ENCODE assay signal across 11 cellular contexts in genomic region chr3:129052675-129053074, GRCh38. TPM values are rescaled to one million over a fixed set of nuclear protein-coding genes. Genes with fewer than 3 reads are reported as not detected.
DNase-seq lines count a peak whose midpoint lies in the region; ATAC-seq and TF ChIP-seq lines count a peak whose summit lies in the region.
"Had no signal": no experiment of that assay in that cellular context is flagged by ENCODE, and none has a peak within 500 bp of the region (broad histone marks: within the 10 kb centered on the region; RNA-seq: fewer than 3 reads in every experiment).

No MANE protein-coding gene starts in this region.

- no peak overlapping the region for H3K4me3 ChIP-seq in ascending aorta
- H3K4me3 ChIP-seq in right atrium auricular region, result no peak overlapping the region
- H3K4me3 ChIP-seq in spleen, result no peak overlapping the region
- no peak overlapping the region for H3K4me3 ChIP-seq in GM23338
- H3K4me3 ChIP-seq: smooth muscle cell had no signal

- no peak overlapping the region for H3K27ac Mint-ChIP-seq in GM23338
- no peak overlapping the region for H3K27ac Mint-ChIP-seq in activated T-helper 2 cell treated with anti-CD3 and anti-CD28 coated beads, Interferon-gamma antibody, Interleukin-2, Interleukin-4, amounts not matched to agents 10 μg/mL and 5 μg/mL and 100 μg/mL, durations not matched to agents 14 hours and 24 hours and 36 hours

- no peak for ATAC-seq in GM23338

- H3K36me3 ChIP-seq in ascending aorta (no peaks in the 10 kb centered on the region), right atrium auricular region (no peaks in the 10 kb centered on the region), spleen (no peaks in the 10 kb centered on the region), GM23338 (ENCODE audit: insufficient read depth) (peaks cover 5% of the 10 kb centered on the region; the same call in 1 of the 2 replicates)

- H3K4me1 ChIP-seq in ascending aorta (peaks cover 0 to 22% of the 10 kb centered on the region in 2 donors), right atrium auricular region (peaks cover 0 to 35% of the 10 kb centered on the region in 2 donors), spleen (peaks cover 5 to 18% (median 14%) of the 10 kb centered on the region in 6 donors), GM23338 (ENCODE audit: insufficient read depth) (no peaks in the 10 kb centered on the region)

- no peak for TF ChIP-seq POLR2A in spleen (IDR thresholded peaks at IDR 0.05)

- peak overlapping the region; percentile 55 to 75 for H3K27ac ChIP-seq in ascending aorta
- H3K27ac ChIP-seq in right atrium auricular region, result peak overlapping the region; percentile 51 to 76
- H3K27ac ChIP-seq in spleen, result peak overlapping the region in 5 of 8 donors; percentile 8 to 61 (median 39)
- no peak overlapping the region for H3K27ac ChIP-seq in GM23338 (ENCODE audit: low read depth)

- H3K79me2 ChIP-seq in GM23338 (replicated peaks; ENCODE audit: insufficient read depth), result no peaks in the 10 kb centered on the region

- H3K4me1 Mint-ChIP-seq in GM23338, result peaks cover 4% of the 10 kb centered on the region; the same call in 2 of the 3 replicates
- peaks cover 6% of the 10 kb centered on the region for H3K4me1 Mint-ChIP-seq in activated T-helper 2 cell treated with anti-CD3 and anti-CD28 coated beads, Interferon-gamma antibody, Interleukin-2, Interleukin-4, amounts not matched to agents 10 μg/mL and 5 μg/mL and 100 μg/mL, durations not matched to agents 14 hours and 24 hours and 36 hours (ENCODE audit: low read depth)

- intact Hi-C loops in ascending aorta (cut with DNase I), result loop anchor here (1.0 to 2.0 kb wide), 3 partner anchors 34 to 109 kb away; partner anchors contain the start of gene ISY1
- intact Hi-C loops in spleen (cut with DNase I; ENCODE audit: low total_unique reads), result no loop called here
- intact Hi-C loops in activated T-helper 2 cell treated with anti-CD3 and anti-CD28 coated beads, Interferon-gamma antibody, Interleukin-2, Interleukin-4, amounts not matched to agents 10 μg/mL and 5 μg/mL and 100 μg/mL, durations not matched to agents 14 hours and 24 hours and 36 hours (cut with micrococcal nuclease), result loop anchor here (1.0 to 5.0 kb wide), 4 partner anchors 65 to 198 kb away; partner anchors contain the start of gene ISY1

- H3K9me2 ChIP-seq in GM23338 (ENCODE audit: insufficient read depth), result peaks cover 5% of the 10 kb centered on the region; the same call in 1 of the 2 replicates

- peaks cover 7% of the 10 kb centered on the region for H3K9me3 Mint-ChIP-seq in GM23338
- peaks cover 5% of the 10 kb centered on the region for H3K9me3 Mint-ChIP-seq in activated T-helper 2 cell treated with anti-CD3 and anti-CD28 coated beads, Interferon-gamma antibody, Interleukin-2, Interleukin-4, amounts not matched to agents 10 μg/mL and 5 μg/mL and 100 μg/mL, durations not matched to agents 14 hours and 24 hours and 36 hours

- WGBS in spleen, 5 donors, result 73 to 89% (median 81%) methylated on average over 6 of the region's 6 CpGs

- no peaks in the 10 kb centered on the region for H4K20me1 ChIP-seq in GM23338 (replicated peaks; ENCODE audit: insufficient read depth)

- TF ChIP-seq CTCF in ascending aorta (IDR thresholded peaks at IDR 0.05), result no peak
- no peak for TF ChIP-seq CTCF in right atrium auricular region (IDR thresholded peaks at IDR 0.05)
- no peak for TF ChIP-seq CTCF in spleen (IDR thresholded peaks at IDR 0.05 in 8 of 11, conservative IDR thresholded peaks at IDR 0.05 in 3 of 11)
- TF ChIP-seq CTCF in GM23338 (conservative IDR thresholded peaks at IDR 0.05; ENCODE audit: low read depth in 2 of 2), result no peak

- H3K4me3 Mint-ChIP-seq in GM23338, result no peak overlapping the region
- no peak overlapping the region for H3K4me3 Mint-ChIP-seq in activated T-helper 2 cell treated with anti-CD3 and anti-CD28 coated beads, Interferon-gamma antibody, Interleukin-2, Interleukin-4, amounts not matched to agents 10 μg/mL and 5 μg/mL and 100 μg/mL, durations not matched to agents 14 hours and 24 hours and 36 hours (ENCODE audit: low read depth)

- H3K27me3 Mint-ChIP-seq in GM23338 (ENCODE audit: insufficient read depth, low read depth, poor library complexity), result no peaks in the 10 kb centered on the region
- H3K27me3 Mint-ChIP-seq in activated T-helper 2 cell treated with anti-CD3 and anti-CD28 coated beads, Interferon-gamma antibody, Interleukin-2, Interleukin-4, amounts not matched to agents 10 μg/mL and 5 μg/mL and 100 μg/mL, durations not matched to agents 14 hours and 24 hours and 36 hours (ENCODE audit: low read depth), result peaks cover 11% of the 10 kb centered on the region
- H3K27me3 Mint-ChIP-seq: CD4-positive, alpha-beta memory T cell had no signal

- DNase-seq in NCI-H1092 treated with DMSO at 0.1 percent for 48 hours (lab: John Stamatoyannopoulos, UW), result peak; percentile 87
- DNase-seq in ascending aorta (ENCODE audit: low spot score in 2 of 2), result no peak
- peak; percentile 64 for DNase-seq in right atrium auricular region (ENCODE audit: low spot score)
- peak; percentile 55 for DNase-seq in spleen
- DNase-seq in GM23338 (ENCODE audit: low spot score), result no peak
- no peak for DNase-seq in MV-4-11 (lab: John Stamatoyannopoulos, UW)
- no peak for DNase-seq in activated T-helper 2 cell treated with anti-CD3 and anti-CD28 coated beads, Interferon-gamma antibody, Interleukin-2, Interleukin-4, amounts not matched to agents 10 μg/mL and 5 μg/mL and 100 μg/mL, durations not matched to agents 14 hours and 24 hours and 36 hours (ENCODE audit: low spot score)
- DNase-seq in activated CD4-positive, alpha-beta T cell treated with anti-CD3 and anti-CD28 coated beads, Interleukin-2, amount 50 U/mL, for 1 hour, result no peak

- peaks cover 7% of the 10 kb centered on the region for H3K36me3 Mint-ChIP-seq in GM23338 (ENCODE audit: low read depth)
- peaks cover 5% of the 10 kb centered on the region for H3K36me3 Mint-ChIP-seq in activated T-helper 2 cell treated with anti-CD3 and anti-CD28 coated beads, Interferon-gamma antibody, Interleukin-2, Interleukin-4, amounts not matched to agents 10 μg/mL and 5 μg/mL and 100 μg/mL, durations not matched to agents 14 hours and 24 hours and 36 hours (ENCODE audit: low read depth)

- no peaks in the 10 kb centered on the region for H3K9me3 ChIP-seq in ascending aorta
- no peaks in the 10 kb centered on the region for H3K9me3 ChIP-seq in right atrium auricular region
- peaks cover 0 to 10% (median 7%) of the 10 kb centered on the region in 8 donors for H3K9me3 ChIP-seq in spleen

- no peak overlapping the region for H2AFZ ChIP-seq in GM23338

- H3K27me3 ChIP-seq in ascending aorta, result no peaks in the 10 kb centered on the region
- no peaks in the 10 kb centered on the region for H3K27me3 ChIP-seq in right atrium auricular region
- peaks cover 0 to 1% (median 0%) of the 10 kb centered on the region in 7 donors for H3K27me3 ChIP-seq in spleen (replicated peaks in 1 of 7)
- H3K27me3 ChIP-seq in GM23338 (ENCODE audit: insufficient read depth), result peaks cover 5% of the 10 kb centered on the region; the same call in 1 of the 2 replicates

- H3K4me2 ChIP-seq in GM23338, result no peak overlapping the region

- no peaks in the 10 kb centered on the region for H3F3A ChIP-seq in GM23338 (replicated peaks; ENCODE audit: low read depth)

RNA-seq across cellular contexts. Expression of gene GP9, which starts 7.9 kb away (rescaled TPM):
- total RNA-seq in ascending aorta (not detected), right atrium auricular region (not detected), spleen (10 to 100 TPM in 1 of 7 donors, 1 to 10 TPM in 6; 4.2 to 14.9 (median 7.9) TPM)
- polyA plus RNA-seq in spleen (1 to 10 TPM; 1.4 to 5.5 (median 2.2) TPM), GM23338 (2016; fragmentation: Nextera tagmentation; extraction: Ambion mirVana) (not detected in 2 replicates)
- not detected in 2 replicates for total RNA-seq in GM23338 (2014; rRNA removed; shearing (Covaris generic))
- not detected in 2 replicates for total RNA-seq in activated T-helper 2 cell treated with anti-CD3 and anti-CD28 coated beads, Interferon-gamma antibody, Interleukin-2, Interleukin-4, amounts not matched to agents 10 μg/mL and 5 μg/mL and 100 μg/mL, durations not matched to agents 14 hours and 24 hours and 36 hours
- total RNA-seq: CD4-positive, alpha-beta memory T cell; smooth muscle cell; T-helper 1 cell treated with Interleukin-12 subunit alpha and Interleukin-12 subunit beta and Interleukin-4 antibody, amounts not matched to agents 30 ng/mL and 1 ng/mL, for 36 hours had no signal
- polyA plus RNA-seq: CD4-positive, alpha-beta memory T cell; smooth muscle cell had no signal

RNA-seq across cellular contexts. Expression of gene EFCC1, which starts 51.6 kb away (rescaled TPM):
- total RNA-seq in ascending aorta (3.6 TPM), right atrium auricular region (1 to 10 TPM; 1.2 to 1.5 TPM), spleen (10 to 100 TPM in 2 of 7 donors, 1 to 10 TPM in 5; 3.7 to 11.2 (median 7.6) TPM)
- polyA plus RNA-seq in spleen (1 to 10 TPM; 2.0 to 8.9 (median 8.7) TPM), GM23338 (2016; fragmentation: Nextera tagmentation; extraction: Ambion mirVana) (0.10 TPM in 1 of 2 replicates, not detected in the other)
- total RNA-seq in GM23338 (2014; rRNA removed; shearing (Covaris generic)), result 0.27 TPM in 1 of 2 replicates, not detected in the other
- 0.11 and 0.32 TPM in 2 replicates for total RNA-seq in activated T-helper 2 cell treated with anti-CD3 and anti-CD28 coated beads, Interferon-gamma antibody, Interleukin-2, Interleukin-4, amounts not matched to agents 10 μg/mL and 5 μg/mL and 100 μg/mL, durations not matched to agents 14 hours and 24 hours and 36 hours
- total RNA-seq: CD4-positive, alpha-beta memory T cell; smooth muscle cell; T-helper 1 cell treated with Interleukin-12 subunit alpha and Interleukin-12 subunit beta and Interleukin-4 antibody, amounts not matched to agents 30 ng/mL and 1 ng/mL, for 36 hours had no signal
- polyA plus RNA-seq: CD4-positive, alpha-beta memory T cell had no signal

RNA-seq across cellular contexts. Expression of gene CFAP92, which starts 58.8 kb away (rescaled TPM):
- not detected for total RNA-seq in ascending aorta
- not detected for total RNA-seq in right atrium auricular region
- total RNA-seq in spleen, result 1 to 10 TPM; 1.1 to 3.1 (median 1.3) TPM
- polyA plus RNA-seq in spleen, result under 1 TPM; 0.29 to 0.63 (median 0.45) TPM
- 1.6 and 2.1 TPM in 2 replicates for total RNA-seq in GM23338 (2014; rRNA removed; shearing (Covaris generic))
- 1.7 and 2.3 TPM in 2 replicates for polyA plus RNA-seq in GM23338 (2016; fragmentation: Nextera tagmentation; extraction: Ambion mirVana)
- 0.37 TPM in 1 of 2 replicates, not detected in the other for total RNA-seq in activated T-helper 2 cell treated with anti-CD3 and anti-CD28 coated beads, Interferon-gamma antibody, Interleukin-2, Interleukin-4, amounts not matched to agents 10 μg/mL and 5 μg/mL and 100 μg/mL, durations not matched to agents 14 hours and 24 hours and 36 hours
- total RNA-seq: T-helper 1 cell treated with Interleukin-12 subunit alpha and Interleukin-12 subunit beta and Interleukin-4 antibody, amounts not matched to agents 30 ng/mL and 1 ng/mL, for 36 hours had no signal

Comparison
In these comparisons a context has a peak if more than half of its experiments do, and no peak if none do; other contexts are left out.
1. DNase-seq: peak in NCI-H1092 treated with DMSO at 0.1 percent for 48 hours (single experiment), right atrium auricular region (single experiment) and spleen (single experiment); none in ascending aorta (0 of 2), GM23338 (single experiment), MV-4-11 (single experiment), activated T-helper 2 cell treated with anti-CD3 and anti-CD28 coated beads, Interferon-gamma antibody, Interleukin-2, Interleukin-4, amounts not matched to agents 10 μg/mL and 5 μg/mL and 100 μg/mL, durations not matched to agents 14 hours and 24 hours and 36 hours (single experiment) and activated CD4-positive, alpha-beta T cell treated with anti-CD3 and anti-CD28 coated beads, Interleukin-2, amount 50 U/mL, for 1 hour (single experiment).